9 cellular contexts compared by ENCODE assay signal in the genomic region with DNA sequence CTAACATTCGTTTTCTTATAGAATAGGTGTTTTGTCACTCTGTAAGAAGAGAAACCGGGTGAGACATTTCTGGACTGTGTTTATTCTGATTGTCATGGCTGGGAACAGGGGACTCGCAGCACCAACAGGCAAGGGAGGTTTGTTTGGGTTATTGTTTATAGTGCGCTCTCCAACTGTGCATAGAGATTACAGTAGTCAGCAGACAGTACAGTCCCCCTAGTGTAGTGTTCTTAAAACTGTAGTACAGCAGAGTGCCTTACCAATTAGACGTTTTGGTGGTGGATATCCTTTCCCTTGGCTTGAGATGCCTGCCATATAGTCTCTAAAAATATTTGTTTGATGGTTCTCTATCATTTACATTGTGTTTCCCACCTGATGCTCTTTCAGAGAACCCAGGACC. TPM values are rescaled to one million over a fixed set of nuclear protein-coding genes. Genes with fewer than 3 reads are reported as not detected.
A peak's percentile ranks its signal among the peaks of the same experiment; 100 is the strongest.
DNase-seq lines count a peak whose midpoint lies in the region; ATAC-seq and TF ChIP-seq lines count a peak whose summit lies in the region.
"Had no signal": no experiment of that assay in that cellular context is flagged by ENCODE, and none has a peak within 500 bp of the region (broad histone marks: within the 10 kb centered on the region; RNA-seq: fewer than 3 reads in every experiment).

No MANE protein-coding gene starts in this region.

- ATAC-seq in memory B cell (ENCODE audit: low read depth), result no peak
- no peak for ATAC-seq in stimulated activated naive CD8-positive, alpha-beta T cell treated with anti-CD3 and anti-CD28 coated beads, Interleukin-15, Interleukin-2, amounts not matched to agents 100 U/mL and 50 U/mL, for 24 hours

- intact Hi-C loops in activated T-helper 1 cell treated with anti-CD3 and anti-CD28 coated beads, Interleukin-12 subunit alpha, Interleukin-12 subunit beta, Interleukin-2, Interleukin-4 antibody, amounts not matched to agents 30 ng/mL and 10 ng/mL and 1 ng/mL, durations not matched to agents 14 hours and 24 hours and 36 hours (cut with micrococcal nuclease), result loop anchor here (5.0 kb wide), 1 partner anchor 377 kb away; a partner anchor contains a TSS

- H3K4me2 ChIP-seq in BLaER1, result peak overlapping the region; percentile 96

- peak overlapping the region; percentile 36 for H3K4me3 Mint-ChIP-seq in activated T-helper 1 cell treated with anti-CD3 and anti-CD28 coated beads, Interleukin-12 subunit alpha, Interleukin-12 subunit beta, Interleukin-2, Interleukin-4 antibody, amounts not matched to agents 30 ng/mL and 10 ng/mL and 1 ng/mL, durations not matched to agents 14 hours and 24 hours and 36 hours
- H3K4me3 Mint-ChIP-seq in memory B cell, result peak overlapping the region; percentile 85

- H3K27ac ChIP-seq in BLaER1, result no peak overlapping the region

- no peaks in the 10 kb centered on the region for H3K36me3 ChIP-seq in BLaER1

- no peak overlapping the region for H3K9ac ChIP-seq in BLaER1

- H3K27me3 Mint-ChIP-seq in activated T-helper 1 cell treated with anti-CD3 and anti-CD28 coated beads, Interleukin-12 subunit alpha, Interleukin-12 subunit beta, Interleukin-2, Interleukin-4 antibody, amounts not matched to agents 30 ng/mL and 10 ng/mL and 1 ng/mL, durations not matched to agents 14 hours and 24 hours and 36 hours (ENCODE audit: insufficient read depth), result peaks cover 65% of the 10 kb centered on the region
- peaks cover 28% of the 10 kb centered on the region for H3K27me3 Mint-ChIP-seq in memory B cell

- no peaks in the 10 kb centered on the region for H3K9me3 ChIP-seq in BLaER1

- H3K27ac Mint-ChIP-seq in activated T-helper 1 cell treated with anti-CD3 and anti-CD28 coated beads, Interleukin-12 subunit alpha, Interleukin-12 subunit beta, Interleukin-2, Interleukin-4 antibody, amounts not matched to agents 30 ng/mL and 10 ng/mL and 1 ng/mL, durations not matched to agents 14 hours and 24 hours and 36 hours, result no peak overlapping the region
- H3K27ac Mint-ChIP-seq in memory B cell, result no peak overlapping the region
- H3K27ac Mint-ChIP-seq: activated CD4-positive, alpha-beta memory T cell treated with anti-CD3 and anti-CD28 coated beads for 36 hours had no signal

- DNase-seq in HEK293T (ENCODE audit: extremely low spot score), result peak; percentile 42
- DNase-seq in activated T-helper 1 cell treated with anti-CD3 and anti-CD28 coated beads, Interleukin-12 subunit alpha, Interleukin-12 subunit beta, Interleukin-2, Interleukin-4 antibody, amounts not matched to agents 30 ng/mL and 10 ng/mL and 1 ng/mL, durations not matched to agents 14 hours and 24 hours and 36 hours (ENCODE audit: low spot score), result no peak
- DNase-seq in memory B cell (ENCODE audit: low spot score in 2 of 2), result no peak
- DNase-seq in NCI-H1694 (lab: John Stamatoyannopoulos, UW), result no peak
- DNase-seq in HT-29 (ENCODE audit: low spot score), result no peak
- no peak for DNase-seq in stimulated activated naive CD8-positive, alpha-beta T cell treated with anti-CD3 and anti-CD28 coated beads, Interleukin-15, Interleukin-2, amounts not matched to agents 100 U/mL and 50 U/mL, for 24 hours
- DNase-seq in stimulated activated CD4-positive, alpha-beta T cell treated with anti-CD3 and anti-CD28 coated beads, Interleukin-2, amount 100 ng/mL, for 24 hours, result no peak

- H4K20me1 ChIP-seq in BLaER1, result no peaks in the 10 kb centered on the region

- CTCF ChIA-PET in HEK293T (lab: Yijun Ruan, JAX), result interaction anchor here (0.6 to 3.5 kb wide), 24 partner anchors 8 to 774 kb away, joined by 3 to 41 read pairs (median 6); no protein-coding TSS in a partner anchor

- H3K36me3 Mint-ChIP-seq in activated T-helper 1 cell treated with anti-CD3 and anti-CD28 coated beads, Interleukin-12 subunit alpha, Interleukin-12 subunit beta, Interleukin-2, Interleukin-4 antibody, amounts not matched to agents 30 ng/mL and 10 ng/mL and 1 ng/mL, durations not matched to agents 14 hours and 24 hours and 36 hours (ENCODE audit: low read depth), result no peaks in the 10 kb centered on the region
- H3K36me3 Mint-ChIP-seq in memory B cell, result no peaks in the 10 kb centered on the region
- H3K36me3 Mint-ChIP-seq: activated CD4-positive, alpha-beta memory T cell treated with anti-CD3 and anti-CD28 coated beads for 36 hours had no signal

- H3K4me1 ChIP-seq in BLaER1, result peaks cover 30% of the 10 kb centered on the region

- H3K4me1 Mint-ChIP-seq in activated T-helper 1 cell treated with anti-CD3 and anti-CD28 coated beads, Interleukin-12 subunit alpha, Interleukin-12 subunit beta, Interleukin-2, Interleukin-4 antibody, amounts not matched to agents 30 ng/mL and 10 ng/mL and 1 ng/mL, durations not matched to agents 14 hours and 24 hours and 36 hours (ENCODE audit: low read depth), result peaks cover 8% of the 10 kb centered on the region
- peaks cover 14% of the 10 kb centered on the region for H3K4me1 Mint-ChIP-seq in memory B cell

- POLR2A ChIA-PET in HEK293T (lab: Yijun Ruan, JAX), result interaction anchor here (0.8 to 1.3 kb wide), 3 partner anchors 250 to 276 kb away, joined by 4 to 7 read pairs (median 5); no protein-coding TSS in a partner anchor

- H3K27me3 ChIP-seq in BLaER1, result peaks cover 11% of the 10 kb centered on the region; the same call in 1 of the 2 replicates

- peak overlapping the region; percentile 87; the same call in 1 of the 2 replicates for H3K4me3 ChIP-seq in BLaER1

- no peaks in the 10 kb centered on the region for H3K9me3 Mint-ChIP-seq in activated T-helper 1 cell treated with anti-CD3 and anti-CD28 coated beads, Interleukin-12 subunit alpha, Interleukin-12 subunit beta, Interleukin-2, Interleukin-4 antibody, amounts not matched to agents 30 ng/mL and 10 ng/mL and 1 ng/mL, durations not matched to agents 14 hours and 24 hours and 36 hours
- no peaks in the 10 kb centered on the region for H3K9me3 Mint-ChIP-seq in memory B cell
- H3K9me3 Mint-ChIP-seq: activated CD4-positive, alpha-beta memory T cell treated with anti-CD3 and anti-CD28 coated beads for 36 hours had no signal

TF ChIP-seq in HEK293T, 16 proteins besides CTCF, POLR2A, EP300 and RAD21:
- TF ChIP-seq CTBP1 (IDR thresholded peaks at IDR 0.05; ENCODE audit: borderline replicate concordance) (0 out of 2 replicates have a peak, but pooled peaks have one; percentile 33), ELF4 (IDR thresholded peaks at IDR 0.05) (no peak), ARNT (IDR thresholded peaks at IDR 0.05) (no peak), TARDBP (IDR thresholded peaks at IDR 0.05) (no peak), ZNF384 (IDR thresholded peaks at IDR 0.05) (no peak)

RNA-seq across cellular contexts. Expression of a gene that starts 0.8 kb away (rescaled TPM):
- 0.07 TPM in 1 of 2 replicates, not detected in the other for total RNA-seq in activated T-helper 1 cell treated with anti-CD3 and anti-CD28 coated beads, Interleukin-12 subunit alpha, Interleukin-12 subunit beta, Interleukin-2, Interleukin-4 antibody, amounts not matched to agents 30 ng/mL and 10 ng/mL and 1 ng/mL, durations not matched to agents 14 hours and 24 hours and 36 hours
- not detected in 2 replicates for total RNA-seq in HT-29 (2014; rRNA removed; shearing (Covaris generic))
- total RNA-seq: activated CD4-positive, alpha-beta memory T cell treated with anti-CD3 and anti-CD28 coated beads for 36 hours had no signal
